15 cellular contexts compared by ENCODE assay signal in the genomic region with DNA sequence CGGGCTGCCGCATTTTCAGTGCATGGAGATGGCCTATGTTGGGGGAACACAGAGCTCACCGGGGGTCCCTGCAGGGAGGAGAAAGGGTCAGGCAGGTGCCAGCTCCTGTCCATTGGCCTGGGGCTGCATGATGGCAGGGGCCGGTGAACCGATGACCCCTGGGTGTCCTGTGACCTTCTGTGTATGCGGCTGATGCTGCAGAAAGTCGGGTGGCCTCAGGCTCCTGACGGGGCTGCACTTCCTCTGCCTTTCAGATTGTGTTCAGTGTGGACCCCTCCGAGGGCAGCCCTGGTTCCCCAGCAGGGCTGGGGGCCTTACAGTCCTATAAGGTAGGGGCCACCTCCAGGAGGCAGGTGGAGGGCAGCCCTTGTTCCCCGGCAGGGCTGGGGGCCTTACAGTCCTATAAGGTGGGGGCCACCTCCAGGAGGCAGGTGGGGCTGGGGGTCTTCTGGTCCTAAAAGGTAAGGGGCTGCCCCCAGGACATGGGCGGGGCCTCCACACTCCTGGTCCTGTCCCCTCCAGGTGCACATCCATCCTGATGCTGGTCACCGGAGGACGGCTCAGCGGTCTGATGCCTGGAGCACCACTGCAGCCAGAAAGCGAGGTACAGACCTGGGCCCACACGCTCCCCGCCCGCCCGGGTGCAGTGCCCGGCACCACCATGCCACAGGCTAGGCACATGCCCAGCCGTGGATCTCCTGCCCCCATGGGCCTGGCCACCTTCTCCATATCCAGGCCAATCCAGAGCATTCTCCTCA. TPM values are rescaled to one million over a fixed set of nuclear protein-coding genes. Genes with fewer than 3 reads are reported as not detected.
DNase-seq lines count a peak whose midpoint lies in the region; ATAC-seq and TF ChIP-seq lines count a peak whose summit lies in the region.
"Had no signal": no experiment of that assay in that cellular context is flagged by ENCODE, and none has a peak within 500 bp of the region (broad histone marks: within the 10 kb centered on the region; RNA-seq: fewer than 3 reads in every experiment).

No MANE protein-coding gene starts in this region.

- H3K9me3 ChIP-seq in right cardiac atrium (ENCODE audit: control insufficient read depth, low read length) = no peaks in the 10 kb centered on the region
- no peaks in the 10 kb centered on the region for H3K9me3 ChIP-seq in gastrocnemius medialis
- H3K9me3 ChIP-seq in T-helper 17 cell (ENCODE audit: control insufficient read depth, low read length, poor library complexity, severe bottlenecking) = no peaks in the 10 kb centered on the region

- H3K9me3 Mint-ChIP-seq in stimulated activated naive CD8-positive, alpha-beta T cell treated with anti-CD3 and anti-CD28 coated beads, Interleukin-15, amount 100 ng/mL, for 72 hours = no peaks in the 10 kb centered on the region
- H3K9me3 Mint-ChIP-seq: activated T-cell treated with anti-CD3 and anti-CD28 coated beads, Interleukin-2, amount 50 U/mL, for 4 hours; T-helper 2 cell treated with Interferon-gamma antibody and Interleukin-4, amounts not matched to agents 5 μg/mL and 100 μg/mL, for 36 hours had no signal

- CTCF ChIA-PET in GM10248 (lab: Yijun Ruan, JAX) = no interaction called here

- TF ChIP-seq CTCF in gastrocnemius medialis (IDR thresholded peaks at IDR 0.05 in 4 of 5, conservative IDR thresholded peaks at IDR 0.05 in 1 of 5) = no peak
- no peak for TF ChIP-seq CTCF in GM10248 (IDR thresholded peaks at IDR 0.05; ENCODE audit: control extremely low read depth, extremely low read depth, low read depth, missing control alignments)

- in situ Hi-C loops in gastrocnemius medialis (cut with MboI; ENCODE audit: low sequenced_read_pairs in 4 of 4) = no loop called here

- H3K4me1 ChIP-seq in right cardiac atrium (ENCODE audit: control insufficient read depth, insufficient read depth, low read length) (peaks cover 11% of the 10 kb centered on the region), gastrocnemius medialis (peaks cover 14 to 27% of the 10 kb centered on the region in 2 donors)

- no peaks in the 10 kb centered on the region for H3K27me3 ChIP-seq in right cardiac atrium (ENCODE audit: control insufficient read depth, insufficient read depth)
- H3K27me3 ChIP-seq in gastrocnemius medialis = no peaks in the 10 kb centered on the region

- H3K27ac Mint-ChIP-seq in stimulated activated naive CD8-positive, alpha-beta T cell treated with anti-CD3 and anti-CD28 coated beads, Interleukin-15, amount 100 ng/mL, for 72 hours = peak overlapping the region; percentile 46 to 63
- no peak overlapping the region for H3K27ac Mint-ChIP-seq in T-helper 17 cell
- H3K27ac Mint-ChIP-seq: T-helper 2 cell treated with Interferon-gamma antibody and Interleukin-4, amounts not matched to agents 5 μg/mL and 100 μg/mL, for 36 hours had no signal

- ATAC-seq in stimulated activated naive CD8-positive, alpha-beta T cell treated with anti-CD3 and anti-CD28 coated beads, Interleukin-15, amount 100 ng/mL, for 72 hours = no peak
- ATAC-seq in stimulated activated naive CD8-positive, alpha-beta T cell treated with anti-CD3 and anti-CD28 coated beads, Interleukin-15, Interleukin-2, amounts not matched to agents 100 U/mL and 50 U/mL, for 24 hours = no peak
- ATAC-seq in right cardiac atrium = no peak
- ATAC-seq in gastrocnemius medialis = no peak
- ATAC-seq in T-helper 17 cell = no peak

- no peak overlapping the region for H3K4me3 ChIP-seq in right cardiac atrium (ENCODE audit: low read length)
- no peak overlapping the region for H3K4me3 ChIP-seq in gastrocnemius medialis

- no peaks in the 10 kb centered on the region for H3K36me3 Mint-ChIP-seq in T-helper 17 cell (ENCODE audit: low read depth)

- 91% methylated on average over 21 of the region's 21 CpGs for WGBS in right cardiac atrium

- no peaks in the 10 kb centered on the region for H3K36me3 ChIP-seq in gastrocnemius medialis

- H3K27ac ChIP-seq in right cardiac atrium (ENCODE audit: low read length) = peak overlapping the region; percentile 77
- peak overlapping the region; percentile 78 to 83 (median 82) for H3K27ac ChIP-seq in gastrocnemius medialis

- intact Hi-C loops in right cardiac atrium (cut with DNase I) (no loop called here), gastrocnemius medialis (cut with DNase I; ENCODE audit: low total_unique reads) (no loop called here)

- no peak for TF ChIP-seq POLR2A in gastrocnemius medialis (IDR thresholded peaks at IDR 0.05)

- H3K4me1 Mint-ChIP-seq in stimulated activated naive CD8-positive, alpha-beta T cell treated with anti-CD3 and anti-CD28 coated beads, Interleukin-15, amount 100 ng/mL, for 72 hours = peaks cover 40% of the 10 kb centered on the region
- peaks cover 2% of the 10 kb centered on the region for H3K4me1 Mint-ChIP-seq in T-helper 17 cell

- POLR2A ChIA-PET in GM10248 (lab: Yijun Ruan, JAX) = no interaction called here

- no peaks in the 10 kb centered on the region for H3K27me3 Mint-ChIP-seq in stimulated activated naive CD8-positive, alpha-beta T cell treated with anti-CD3 and anti-CD28 coated beads, Interleukin-15, amount 100 ng/mL, for 72 hours
- H3K27me3 Mint-ChIP-seq in T-helper 17 cell = no peaks in the 10 kb centered on the region

- H3K4me3 Mint-ChIP-seq in stimulated activated naive CD8-positive, alpha-beta T cell treated with anti-CD3 and anti-CD28 coated beads, Interleukin-15, amount 100 ng/mL, for 72 hours = no peak overlapping the region
- H3K4me3 Mint-ChIP-seq in T-helper 17 cell = no peak overlapping the region
- H3K4me3 Mint-ChIP-seq: activated T-cell treated with anti-CD3 and anti-CD28 coated beads, Interleukin-2, amount 50 U/mL, for 4 hours; T-helper 2 cell treated with Interferon-gamma antibody and Interleukin-4, amounts not matched to agents 5 μg/mL and 100 μg/mL, for 36 hours had no signal

- DNase-seq in stimulated activated naive CD8-positive, alpha-beta T cell treated with anti-CD3 and anti-CD28 coated beads, Interleukin-15, amount 100 ng/mL, for 72 hours = no peak
- no peak for DNase-seq in stimulated activated naive CD8-positive, alpha-beta T cell treated with anti-CD3 and anti-CD28 coated beads, Interleukin-15, Interleukin-2, amounts not matched to agents 100 U/mL and 50 U/mL, for 24 hours
- DNase-seq in right cardiac atrium = peak in 1 of 3 donors; percentile 63
- no peak for DNase-seq in gastrocnemius medialis
- DNase-seq in NCI-H2029 (lab: John Stamatoyannopoulos, UW) = no peak
- DNase-seq in T-helper 17 cell = no peak
- no peak for DNase-seq in GM10248 (ENCODE audit: extremely low spot score)
- no peak for DNase-seq in NCI-H1092 treated with DMSO at 0.1 percent for 48 hours (lab: John Stamatoyannopoulos, UW)
- DNase-seq: activated T-cell treated with anti-CD3 and anti-CD28 coated beads, Interleukin-2, amount 50 U/mL, for 4 hours; anterior cingulate cortex; GOT3; Karpas-422; NCI-H1436 treated with DMSO at 0.1 percent for 48 hours; stimulated activated CD4-positive, alpha-beta T cell treated with anti-CD3 and anti-CD28 coated beads, Interleukin-2, amount 100 ng/mL, for 48 hours had no signal

RNA-seq across cellular contexts. Expression of a gene that starts 11.0 kb away (rescaled TPM):
- total RNA-seq in right cardiac atrium (1 to 10 TPM in 2 of 4 donors, under 1 TPM in 1, not detected in 1; 0.23 to 1.4 (median 1.1) TPM), gastrocnemius medialis (1 to 10 TPM; 1.2 to 4.8 (median 3.1) TPM), T-helper 17 cell (not detected)
- 2.7 TPM for polyA plus RNA-seq in right cardiac atrium

RNA-seq across cellular contexts. Expression of a gene that starts 22.3 kb away (rescaled TPM):
- total RNA-seq in right cardiac atrium = 10 to 100 TPM; 40.1 to 49.7 (median 44.3) TPM
- 38.7 TPM for polyA plus RNA-seq in right cardiac atrium
- total RNA-seq in gastrocnemius medialis = 10 to 100 TPM; 26.9 to 35.1 (median 27.8) TPM
- 10 to 100 TPM; 44.0 to 53.2 TPM for total RNA-seq in T-helper 17 cell

RNA-seq across cellular contexts. Expression of a gene that starts 22.4 kb away (rescaled TPM):
- total RNA-seq in right cardiac atrium (10 to 100 TPM; 14.5 to 19.6 (median 16.8) TPM), gastrocnemius medialis (10 to 100 TPM; 13.4 to 20.8 (median 15.5) TPM), T-helper 17 cell (10 to 100 TPM; 35.0 to 39.8 TPM)
- polyA plus RNA-seq in right cardiac atrium = 29.5 TPM

RNA-seq across cellular contexts. Expression of a gene that starts 27.3 kb away (rescaled TPM):
- total RNA-seq in right cardiac atrium (10 to 100 TPM; 12.3 to 14.8 (median 13.3) TPM), gastrocnemius medialis (1 to 10 TPM; 2.4 to 9.1 (median 6.0) TPM), T-helper 17 cell (10 to 100 TPM; 30.7 to 35.0 TPM)
- polyA plus RNA-seq in right cardiac atrium = 7.7 TPM

RNA-seq across cellular contexts. Expression of a gene that starts 32.2 kb away (rescaled TPM):
- total RNA-seq in right cardiac atrium (1 to 10 TPM; 4.0 to 9.3 (median 5.8) TPM), gastrocnemius medialis (1 to 10 TPM in 1 of 4 donors, under 1 TPM in 3; 0.51 to 1.9 (median 0.88) TPM), T-helper 17 cell (10 to 100 TPM; 51.0 to 67.4 TPM)
- 7.1 TPM for polyA plus RNA-seq in right cardiac atrium
